ENCODE assay signal across 11 cellular contexts in genomic region chr2:232502513-232502900, GRCh38. TPM values are rescaled to one million over a fixed set of nuclear protein-coding genes. Genes with fewer than 3 reads are reported as not detected.
DNase-seq lines count a peak whose midpoint lies in the region; TF ChIP-seq lines count a peak whose summit lies in the region.
"Had no signal": no experiment of that assay in that cellular context is flagged by ENCODE, and none has a peak within 500 bp of the region (broad histone marks: within the 10 kb centered on the region; RNA-seq: fewer than 3 reads in every experiment).

No MANE protein-coding gene starts in this region.

- H3K36me3 ChIP-seq in esophagus squamous epithelium (no peaks in the 10 kb centered on the region), sigmoid colon (no peaks in the 10 kb centered on the region)

- H3K4me1 ChIP-seq in esophagus squamous epithelium (peaks cover 3 to 19% (median 10%) of the 10 kb centered on the region in 3 donors), sigmoid colon (peaks cover 0 to 21% (median 21%) of the 10 kb centered on the region in 4 donors)

- no peaks in the 10 kb centered on the region for H3K9me3 Mint-ChIP-seq in T-helper 1 cell treated with Interleukin-12 subunit alpha and Interleukin-12 subunit beta and Interleukin-4 antibody, amounts not matched to agents 30 μg/mL and 1 μg/mL, for 36 hours

- TF ChIP-seq CTCF in esophagus squamous epithelium (IDR thresholded peaks at IDR 0.05) (no peak), sigmoid colon (IDR thresholded peaks at IDR 0.05) (no peak)

- no peak for TF ChIP-seq POLR2A in esophagus squamous epithelium (IDR thresholded peaks at IDR 0.05)
- no peak for TF ChIP-seq POLR2A in sigmoid colon (IDR thresholded peaks at IDR 0.05)

- H3K27me3 ChIP-seq in esophagus squamous epithelium = peaks cover 0 to 95% (median 7%) of the 10 kb centered on the region in 4 donors
- peaks cover 0 to 30% (median 5%) of the 10 kb centered on the region in 3 donors for H3K27me3 ChIP-seq in sigmoid colon

- no peaks in the 10 kb centered on the region for H3K36me3 Mint-ChIP-seq in T-helper 1 cell treated with Interleukin-12 subunit alpha and Interleukin-12 subunit beta and Interleukin-4 antibody, amounts not matched to agents 30 μg/mL and 1 μg/mL, for 36 hours (ENCODE audit: low read depth)

- 0 to 22% methylated on average over 3 to 5 of the region's 20 CpGs for WGBS in esophagus squamous epithelium, 2 donors
- 17 to 19% methylated on average over 20 of the region's 20 CpGs for WGBS in sigmoid colon, 2 donors

- no peak for TF ChIP-seq EP300 in sigmoid colon (IDR thresholded peaks at IDR 0.05)

- intact Hi-C loops in esophagus squamous epithelium (cut with DNase I) = no loop called here
- intact Hi-C loops in sigmoid colon (cut with DNase I) = loop anchor here (2.0 kb wide), 1 partner anchor 750 kb away; no protein-coding TSS in a partner anchor

- H3K27me3 Mint-ChIP-seq in T-helper 1 cell treated with Interleukin-12 subunit alpha and Interleukin-12 subunit beta and Interleukin-4 antibody, amounts not matched to agents 30 μg/mL and 1 μg/mL, for 36 hours (ENCODE audit: low read depth) = peaks cover 32% of the 10 kb centered on the region

- H3K4me1 Mint-ChIP-seq in T-helper 1 cell treated with Interleukin-12 subunit alpha and Interleukin-12 subunit beta and Interleukin-4 antibody, amounts not matched to agents 30 μg/mL and 1 μg/mL, for 36 hours (ENCODE audit: low read depth) = peaks cover 4% of the 10 kb centered on the region

- H3K4me3 ChIP-seq in esophagus squamous epithelium = peak overlapping the region in 3 of 4 donors; percentile 34 to 69 (median 47)
- H3K4me3 ChIP-seq in sigmoid colon = peak overlapping the region; percentile 44 to 63 (median 56)

- DNase-seq in NCI-H345 (lab: John Stamatoyannopoulos, UW) = peak; percentile 40
- DNase-seq in NCI-H345 treated with DMSO at 0.1 percent for 48 hours (lab: John Stamatoyannopoulos, UW; ENCODE audit: unreplicated experiment) = no peak
- DNase-seq in esophagus squamous epithelium (lab: John Stamatoyannopoulos, UW) = no peak
- DNase-seq in sigmoid colon = no peak
- DNase-seq in islet precursor cell = no peak
- no peak for DNase-seq in NCI-H146 treated with DMSO at 0.1 percent for 48 hours (lab: John Stamatoyannopoulos, UW; ENCODE audit: unreplicated experiment)
- DNase-seq in Kasumi-1 (lab: John Stamatoyannopoulos, UW) = no peak
- DNase-seq: foreskin melanocyte had no signal

- H3K27ac ChIP-seq in esophagus squamous epithelium (no peak overlapping the region), sigmoid colon (peak overlapping the region in 1 of 4 donors; percentile 64)

- H3K9me3 ChIP-seq in esophagus squamous epithelium = no peaks in the 10 kb centered on the region
- no peaks in the 10 kb centered on the region for H3K9me3 ChIP-seq in sigmoid colon

- no peak overlapping the region for H3K27ac Mint-ChIP-seq in T-helper 1 cell treated with Interleukin-12 subunit alpha and Interleukin-12 subunit beta and Interleukin-4 antibody, amounts not matched to agents 30 μg/mL and 1 μg/mL, for 36 hours

- H3K4me3 Mint-ChIP-seq in T-helper 1 cell treated with Interleukin-12 subunit alpha and Interleukin-12 subunit beta and Interleukin-4 antibody, amounts not matched to agents 30 μg/mL and 1 μg/mL, for 36 hours = peak overlapping the region; percentile 45

RNA-seq across cellular contexts. Expression of gene ECEL1, which starts 14.9 kb away (rescaled TPM):
- under 1 TPM in 1 of 4 donors, not detected in 3; 0.19 TPM for total RNA-seq in esophagus squamous epithelium
- total RNA-seq in sigmoid colon = 1 to 10 TPM in 2 of 4 donors, under 1 TPM in 2; 0.16 to 6.1 (median 1.0) TPM
- under 1 TPM in 1 of 3 donors, not detected in 2; 0.61 TPM for polyA plus RNA-seq in sigmoid colon
- total RNA-seq: LHCN-M2 had no signal
- polyA plus RNA-seq: AG04450 had no signal

RNA-seq across cellular contexts. Expression of gene PRSS56, which starts 17.7 kb away (rescaled TPM):
- total RNA-seq in esophagus squamous epithelium (not detected), sigmoid colon (not detected)
- not detected for polyA plus RNA-seq in sigmoid colon
- polyA plus RNA-seq: AG04450 had no signal

RNA-seq across cellular contexts. Expression of gene CHRND, which starts 23.5 kb away (rescaled TPM):
- total RNA-seq in esophagus squamous epithelium (not detected), sigmoid colon (not detected)
- not detected for polyA plus RNA-seq in sigmoid colon
- polyA plus RNA-seq: AG04450 had no signal

RNA-seq across cellular contexts. Expression of gene CHRNG, which starts 37.0 kb away (rescaled TPM):
- total RNA-seq in esophagus squamous epithelium = not detected
- not detected for total RNA-seq in sigmoid colon
- not detected for polyA plus RNA-seq in sigmoid colon
- polyA plus RNA-seq: AG04450 had no signal

RNA-seq across cellular contexts. Expression of gene ALPI, which starts 46.6 kb away (rescaled TPM):
- total RNA-seq in esophagus squamous epithelium (not detected), sigmoid colon (not detected)
- 10 to 100 TPM in 1 of 3 donors, 1 to 10 TPM in 2; 5.3 to 10.2 (median 7.2) TPM for polyA plus RNA-seq in sigmoid colon
- total RNA-seq: LHCN-M2 had no signal
- polyA plus RNA-seq: AG04450 had no signal
